ENCODE assay signal across 16 cellular contexts in genomic region chr5:108384741-108385140, GRCh38.
"Had no signal": no experiment of that assay in that cellular context is flagged by ENCODE, and none has a peak within 500 bp of the region (broad histone marks: within the 10 kb centered on the region; RNA-seq: fewer than 3 reads in every experiment).

No MANE protein-coding gene starts in this region.

- H3K9me3 Mint-ChIP-seq: activated B cell treated with CpG ODN at 0.5 μM for 24 hours; activated CD4-positive, alpha-beta T cell treated with anti-CD3 and anti-CD28 coated beads, Interleukin-2, amount 10 ng/mL, durations not matched to agents 24 days and 14 days; activated T-helper 1 cell treated with anti-CD3 and anti-CD28 coated beads, Interleukin-12 subunit alpha, Interleukin-12 subunit beta, Interleukin-2, Interleukin-4 antibody, amounts not matched to agents 30 ng/mL and 10 ng/mL and 1 ng/mL, durations not matched to agents 14 hours and 24 hours and 36 hours; stimulated activated naive CD8-positive, alpha-beta T cell treated with anti-CD3 and anti-CD28 coated beads, Interleukin-15, amount 100 ng/mL, for 72 hours; T-helper 2 cell treated with Interferon-gamma antibody and Interleukin-4, amounts not matched to agents 5 μg/mL and 100 μg/mL, for 36 hours had no signal

- H3K27ac ChIP-seq: right atrium auricular region, skin epidermis, upper lobe of left lung had no signal

- H3K27me3 Mint-ChIP-seq: activated B cell treated with CpG ODN at 0.5 μM for 24 hours; activated CD4-positive, alpha-beta T cell treated with anti-CD3 and anti-CD28 coated beads, Interleukin-2, amount 10 ng/mL, durations not matched to agents 24 days and 14 days; progenitor cell of endocrine pancreas; stimulated activated naive CD8-positive, alpha-beta T cell treated with anti-CD3 and anti-CD28 coated beads, Interleukin-15, amount 100 ng/mL, for 72 hours had no signal

- DNase-seq: activated B cell treated with CpG ODN at 0.5 μM for 24 hours; activated CD4-positive, alpha-beta T cell treated with anti-CD3 and anti-CD28 coated beads, Interleukin-2, amount 10 ng/mL, durations not matched to agents 24 days and 14 days; activated CD8-positive, alpha-beta memory T cell treated with anti-CD3 and anti-CD28 coated beads, Interleukin-2, amount 50 U/mL, for 48 hours; activated CD8-positive, alpha-beta T cell treated with anti-CD3 and anti-CD28 coated beads, Interleukin-2, amount 10 ng/mL, durations not matched to agents 7 days and 5 days; activated naive CD4-positive, alpha-beta T cell treated with Interleukin-2 at 50 U/mL for 16 hours; head of caudate nucleus; occipital lobe; stimulated activated CD4-positive, alpha-beta T cell treated with anti-CD3 and anti-CD28 coated beads, Interleukin-15, amount 100 ng/mL, for 24 hours; stimulated activated CD4-positive, alpha-beta T cell treated with anti-CD3 and anti-CD28 coated beads, Interleukin-4, amount 100 ng/mL, for 24 hours; stimulated activated naive CD8-positive, alpha-beta T cell treated with anti-CD3 and anti-CD28 coated beads, Interleukin-15, amount 100 ng/mL, for 72 hours; upper lobe of left lung had no signal

- ATAC-seq: activated CD8-positive, alpha-beta T cell treated with anti-CD3 and anti-CD28 coated beads, Interleukin-2, amount 10 ng/mL, durations not matched to agents 7 days and 5 days; stimulated activated naive CD8-positive, alpha-beta T cell treated with anti-CD3 and anti-CD28 coated beads, Interleukin-15, amount 100 ng/mL, for 72 hours had no signal

- H3K9me3 ChIP-seq: right atrium auricular region, upper lobe of left lung had no signal

- H3K4me3 ChIP-seq: right atrium auricular region, skin epidermis, upper lobe of left lung had no signal

- H3K27me3 ChIP-seq: right atrium auricular region, upper lobe of left lung had no signal

- H3K36me3 ChIP-seq: right atrium auricular region, upper lobe of left lung had no signal

- H3K4me3 Mint-ChIP-seq: activated CD4-positive, alpha-beta T cell treated with anti-CD3 and anti-CD28 coated beads, Interleukin-2, amount 10 ng/mL, durations not matched to agents 24 days and 14 days; activated CD8-positive, alpha-beta T cell treated with anti-CD3 and anti-CD28 coated beads, Interleukin-2, amount 10 ng/mL, durations not matched to agents 7 days and 5 days; stimulated activated naive CD8-positive, alpha-beta T cell treated with anti-CD3 and anti-CD28 coated beads, Interleukin-15, amount 100 ng/mL, for 72 hours; T-helper 2 cell treated with Interferon-gamma antibody and Interleukin-4, amounts not matched to agents 5 μg/mL and 100 μg/mL, for 36 hours had no signal

- H3K27ac Mint-ChIP-seq: activated CD4-positive, alpha-beta T cell treated with anti-CD3 and anti-CD28 coated beads, Interleukin-2, amount 10 ng/mL, durations not matched to agents 24 days and 14 days; activated CD8-positive, alpha-beta T cell treated with anti-CD3 and anti-CD28 coated beads, Interleukin-2, amount 10 ng/mL, durations not matched to agents 7 days and 5 days; activated T-helper 1 cell treated with anti-CD3 and anti-CD28 coated beads, Interleukin-12 subunit alpha, Interleukin-12 subunit beta, Interleukin-2, Interleukin-4 antibody, amounts not matched to agents 30 ng/mL and 10 ng/mL and 1 ng/mL, durations not matched to agents 14 hours and 24 hours and 36 hours; progenitor cell of endocrine pancreas; stimulated activated naive CD8-positive, alpha-beta T cell treated with anti-CD3 and anti-CD28 coated beads, Interleukin-15, amount 100 ng/mL, for 72 hours; T-helper 2 cell treated with Interferon-gamma antibody and Interleukin-4, amounts not matched to agents 5 μg/mL and 100 μg/mL, for 36 hours had no signal
